18 cellular contexts compared by ENCODE assay signal in the genomic region with DNA sequence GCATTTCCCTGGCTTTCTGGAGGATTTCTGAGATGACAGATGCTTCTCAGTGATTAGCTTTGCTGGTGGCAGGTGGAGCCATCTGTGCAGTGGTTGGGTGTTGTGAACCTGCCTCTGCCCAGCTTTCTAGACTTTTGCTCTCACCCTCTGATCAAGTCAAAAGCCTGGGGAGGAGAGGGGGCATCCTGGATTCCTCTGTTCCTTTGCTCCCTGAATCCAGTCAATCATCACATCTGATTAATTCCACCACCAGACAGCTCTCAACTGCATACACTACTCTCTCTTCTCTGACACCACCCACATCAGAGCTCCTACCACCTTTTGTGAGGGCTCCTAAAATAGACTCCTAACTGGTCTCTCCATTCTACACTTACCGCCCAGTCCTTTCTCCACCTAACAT.
"Had no signal": no experiment of that assay in that cellular context is flagged by ENCODE, and none has a peak within 500 bp of the region (broad histone marks: within the 10 kb centered on the region; RNA-seq: fewer than 3 reads in every experiment).

No MANE protein-coding gene starts in this region.

- H3K27me3 ChIP-seq: spleen, transverse colon had no signal

- H3K4me1 Mint-ChIP-seq: naive B cell; stimulated activated naive B cell treated with anti-CD40 and anti-IgM and Interleukin-4, amounts not matched to agents 10 μg/mL and 1 μg/mL and 100 μg/mL, for 72 hours; stimulated activated naive CD8-positive, alpha-beta T cell treated with anti-CD3 and anti-CD28 coated beads, Interleukin-15, amount 100 ng/mL, for 72 hours had no signal

- DNase-seq: effector CD8-positive, alpha-beta T cell; left colon; left ventricle myocardium superior; mesenchymal stem cell; midbrain; naive B cell; occipital lobe; spleen; stimulated activated CD4-positive, alpha-beta T cell treated with anti-CD3 and anti-CD28 coated beads, Interleukin-2, amount 100 ng/mL, for 24 hours; stimulated activated CD4-positive, alpha-beta T cell treated with anti-CD3 and anti-CD28 coated beads, Interleukin-4, amount 100 ng/mL, for 4 hours; stimulated activated naive B cell treated with anti-CD40 and anti-IgM and Interleukin-4, amounts not matched to agents 10 μg/mL and 1 μg/mL and 100 μg/mL, for 72 hours; stimulated activated naive CD8-positive, alpha-beta T cell treated with anti-CD3 and anti-CD28 coated beads, Interleukin-15, amount 100 ng/mL, for 72 hours; transverse colon had no signal

- H3K9me3 Mint-ChIP-seq: nephron had no signal

- H3K4me1 ChIP-seq: spleen had no signal

- H3K4me3 Mint-ChIP-seq: naive B cell; nephron; stimulated activated naive B cell treated with anti-CD40 and anti-IgM and Interleukin-4, amounts not matched to agents 10 μg/mL and 1 μg/mL and 100 μg/mL, for 72 hours; stimulated activated naive CD8-positive, alpha-beta T cell treated with anti-CD3 and anti-CD28 coated beads, Interleukin-15, amount 100 ng/mL, for 72 hours had no signal

- ATAC-seq: left colon; left ventricle myocardium superior; sciatic nerve; stimulated activated naive B cell treated with anti-CD40 and anti-IgM and Interleukin-4, amounts not matched to agents 10 μg/mL and 1 μg/mL and 100 μg/mL, for 72 hours; stimulated activated naive CD8-positive, alpha-beta T cell treated with anti-CD3 and anti-CD28 coated beads, Interleukin-15, amount 100 ng/mL, for 72 hours had no signal

- H3K27ac ChIP-seq: coronary artery, spleen, thoracic aorta, transverse colon had no signal

- H3K4me3 ChIP-seq: coronary artery, lung, spleen, thoracic aorta, transverse colon had no signal

- H3K27ac Mint-ChIP-seq: stimulated activated naive B cell treated with anti-CD40 and anti-IgM and Interleukin-4, amounts not matched to agents 10 μg/mL and 1 μg/mL and 100 μg/mL, for 72 hours had no signal

- H3K36me3 Mint-ChIP-seq: naive B cell; stimulated activated naive B cell treated with anti-CD40 and anti-IgM and Interleukin-4, amounts not matched to agents 10 μg/mL and 1 μg/mL and 100 μg/mL, for 72 hours had no signal

- H3K9me3 ChIP-seq: spleen, thoracic aorta, transverse colon had no signal

- H3K36me3 ChIP-seq: spleen, thoracic aorta, transverse colon had no signal

- H3K27me3 Mint-ChIP-seq: stimulated activated naive B cell treated with anti-CD40 and anti-IgM and Interleukin-4, amounts not matched to agents 10 μg/mL and 1 μg/mL and 100 μg/mL, for 72 hours had no signal
